Comparison of ENCODE assay signal across 10 cellular contexts in genomic region chr2:44949329-44950151, GRCh38. TPM values are rescaled to one million over a fixed set of nuclear protein-coding genes. Genes with fewer than 3 reads are reported as not detected.
DNase-seq lines count a peak whose midpoint lies in the region; ATAC-seq and TF ChIP-seq lines count a peak whose summit lies in the region.
"Had no signal": no experiment of that assay in that cellular context is flagged by ENCODE, and none has a peak within 500 bp of the region (broad histone marks: within the 10 kb centered on the region; RNA-seq: fewer than 3 reads in every experiment).

No MANE protein-coding gene starts in this region.

- H3K4me1 Mint-ChIP-seq in T-helper 2 cell treated with Interferon-gamma antibody and Interleukin-4, amounts not matched to agents 5 μg/mL and 100 μg/mL, for 36 hours (ENCODE audit: low read depth) = peaks cover 8% of the 10 kb centered on the region

- H3K4me1 ChIP-seq in left ventricle myocardium inferior = peaks cover 35% of the 10 kb centered on the region
- peaks cover 19% of the 10 kb centered on the region for H3K4me1 ChIP-seq in lower lobe of right lung

- DNase-seq in left ventricle myocardium inferior (no peak), Right ventricle myocardium superior (no peak), choroid plexus epithelial cell (ENCODE audit: low read depth) (peak; percentile 75), lower lobe of right lung (peak; percentile 28), GF-D8 (lab: John Stamatoyannopoulos, UW) (no peak)
- DNase-seq in T-helper 2 cell treated with Interferon-gamma antibody and Interleukin-4, amounts not matched to agents 5 μg/mL and 100 μg/mL, for 36 hours (ENCODE audit: low spot score) = no peak
- DNase-seq: activated CD8-positive, alpha-beta memory T cell treated with anti-CD3 and anti-CD28 coated beads, Interleukin-2, amount 50 U/mL, for 4 hours; AML-193 had no signal

- no peak for ATAC-seq in Right ventricle myocardium superior (ENCODE audit: poor library complexity)
- ATAC-seq in lower lobe of right lung = peak in 1 of 2 donors; percentile 3
- ATAC-seq in HG02981 (IDR thresholded peaks at IDR 0.05; ENCODE audit: unreplicated experiment) = no peak
- ATAC-seq in HG03342 (IDR thresholded peaks at IDR 0.05; ENCODE audit: unreplicated experiment) = no peak

- no peak overlapping the region for H3K27ac Mint-ChIP-seq in T-helper 2 cell treated with Interferon-gamma antibody and Interleukin-4, amounts not matched to agents 5 μg/mL and 100 μg/mL, for 36 hours

- no peak overlapping the region for H3K4me3 Mint-ChIP-seq in T-helper 2 cell treated with Interferon-gamma antibody and Interleukin-4, amounts not matched to agents 5 μg/mL and 100 μg/mL, for 36 hours

- no peak overlapping the region for H3K27ac ChIP-seq in left ventricle myocardium inferior (replicated peaks)
- no peak overlapping the region for H3K27ac ChIP-seq in lower lobe of right lung

- peaks cover 1% of the 10 kb centered on the region for H3K36me3 Mint-ChIP-seq in T-helper 2 cell treated with Interferon-gamma antibody and Interleukin-4, amounts not matched to agents 5 μg/mL and 100 μg/mL, for 36 hours (ENCODE audit: low read depth)

- peaks cover 87% of the 10 kb centered on the region for H3K27me3 Mint-ChIP-seq in T-helper 2 cell treated with Interferon-gamma antibody and Interleukin-4, amounts not matched to agents 5 μg/mL and 100 μg/mL, for 36 hours (ENCODE audit: low read depth)

- H3K27me3 ChIP-seq in left ventricle myocardium inferior (ENCODE audit: low read depth) = peaks cover 98% of the 10 kb centered on the region
- peaks cover 93% of the 10 kb centered on the region for H3K27me3 ChIP-seq in lower lobe of right lung (ENCODE audit: low read depth)

- no peaks in the 10 kb centered on the region for H3K9me3 Mint-ChIP-seq in T-helper 2 cell treated with Interferon-gamma antibody and Interleukin-4, amounts not matched to agents 5 μg/mL and 100 μg/mL, for 36 hours

- H3K36me3 ChIP-seq in left ventricle myocardium inferior (no peaks in the 10 kb centered on the region), lower lobe of right lung (no peaks in the 10 kb centered on the region)

- peak overlapping the region; percentile 44 for H3K4me3 ChIP-seq in left ventricle myocardium inferior
- H3K4me3 ChIP-seq in choroid plexus epithelial cell (ENCODE audit: low read depth, low read length) = peak overlapping the region; percentile 39
- H3K4me3 ChIP-seq in lower lobe of right lung = no peak overlapping the region

- intact Hi-C loops in left ventricle myocardium inferior (cut with micrococcal nuclease) = loop anchor here (10.0 kb wide), 2 partner anchors 475 to 555 kb away; no protein-coding TSS in a partner anchor
- intact Hi-C loops in Right ventricle myocardium superior (cut with DNase I) = loop anchor here (10.0 kb wide), 1 partner anchor 705 kb away; no protein-coding TSS in a partner anchor
- intact Hi-C loops in lower lobe of right lung (cut with DNase I) = no loop called here

- no peak for TF ChIP-seq CTCF in left ventricle myocardium inferior (IDR thresholded peaks at IDR 0.05; ENCODE audit: borderline replicate concordance)
- TF ChIP-seq CTCF in choroid plexus epithelial cell (conservative IDR thresholded peaks at IDR 0.05; ENCODE audit: low read depth, low read length) = no peak
- no peak for TF ChIP-seq CTCF in lower lobe of right lung (IDR thresholded peaks at IDR 0.05)

- H3K9me3 ChIP-seq in left ventricle myocardium inferior (replicated peaks) (no peaks in the 10 kb centered on the region), lower lobe of right lung (no peaks in the 10 kb centered on the region)

RNA-seq across cellular contexts. Expression of gene SIX3, which starts 8.0 kb away (rescaled TPM):
- total RNA-seq in left ventricle myocardium inferior (not detected), Right ventricle myocardium superior (not detected), lower lobe of right lung (not detected)

RNA-seq across cellular contexts. Expression of gene SIX2, which starts 59.7 kb away (rescaled TPM):
- total RNA-seq in left ventricle myocardium inferior (0.91 TPM), Right ventricle myocardium superior (0.65 TPM), lower lobe of right lung (0.38 TPM)

Comparison
In these comparisons a context has a peak if more than half of its experiments do, and no peak if none do; other contexts are left out.
1. DNase-seq: peak in choroid plexus epithelial cell (single experiment) and lower lobe of right lung (single experiment); none in left ventricle myocardium inferior (single experiment), Right ventricle myocardium superior (single experiment), GF-D8 (single experiment) and T-helper 2 cell treated with Interferon-gamma antibody and Interleukin-4, amounts not matched to agents 5 μg/mL and 100 μg/mL, for 36 hours (single experiment).